Comparison of ENCODE assay signal across 1 cellular context in genomic region chr11:126334665-126335462, GRCh38.
TF ChIP-seq lines count a peak whose summit lies in the region.

No MANE protein-coding gene starts in this region.

TF ChIP-seq in IMR-90, 13 proteins besides CTCF, POLR2A, EP300 and RAD21 (continued from another document):
- TF ChIP-seq NFE2L2 (IDR thresholded peaks at IDR 0.05; ENCODE audit: low read depth, low read length) (no peak), MXI1 (IDR thresholded peaks at IDR 0.05; ENCODE audit: borderline replicate concordance, low read depth, low read length) (0 out of 2 replicates have a peak, but pooled peaks have one; percentile 57), CHD1 (IDR thresholded peaks at IDR 0.05; ENCODE audit: low read depth, low read length) (no peak), USF2 (IDR thresholded peaks at IDR 0.05; ENCODE audit: low read depth, low read length) (no peak)
